8 cellular contexts compared by ENCODE assay signal in genomic region chr14:24271134-24271833, GRCh38. TPM values are rescaled to one million over a fixed set of nuclear protein-coding genes. Genes with fewer than 3 reads are reported as not detected.
A peak's percentile ranks its signal among the peaks of the same experiment; 100 is the strongest.
DNase-seq lines count a peak whose midpoint lies in the region; ATAC-seq and TF ChIP-seq lines count a peak whose summit lies in the region.

TSS of gene RABGGTA (minus strand) at chr14:24271597. CDS start at chr14:24271115, 482 bp downstream.

- H3K27ac Mint-ChIP-seq in Calu3 (ENCODE audit: unreplicated experiment): peak within 1 kb of the TSS; percentile 65

- H3K9ac ChIP-seq in HUES48 (ENCODE audit: low read depth, low read length) (peak within 1 kb of the TSS; percentile 95), NT2/D1 (ENCODE audit: insufficient read length, low read depth) (peak within 1 kb of the TSS; percentile 87)

- peak within 1 kb of the TSS; percentile 67 for H3K4me3 Mint-ChIP-seq in Calu3 (ENCODE audit: low read depth, unreplicated experiment)

- peaks cover 7% of the 10 kb centered on the region; the same call in 1 of the 2 replicates for H3K4me1 ChIP-seq in HUES48 (ENCODE audit: control insufficient read depth, insufficient read depth, low read length)
- H3K4me1 ChIP-seq in NT2/D1 (ENCODE audit: insufficient read depth, insufficient read length): no peaks in the 10 kb centered on the region
- peaks cover 54% of the 10 kb centered on the region for H3K4me1 ChIP-seq in mononuclear cell (ENCODE audit: insufficient read depth, low read length)

- peak; percentile 35 for TF ChIP-seq CTCF in Calu3 (IDR thresholded peaks at IDR 0.05; ENCODE audit: unreplicated experiment)

- DNase-seq in Calu3: peak; percentile 90
- peak; percentile 79 for DNase-seq in NT2/D1 (ENCODE audit: low read depth, low spot score)
- DNase-seq in activated CD8-positive, alpha-beta memory T cell treated with anti-CD3 and anti-CD28 coated beads, Interleukin-2, amount 50 U/mL, for 4 hours: peak; percentile 89
- DNase-seq in epidermal melanocyte (ENCODE audit: insufficient read length, low spot score): peak; percentile 94
- DNase-seq in stimulated activated CD8-positive, alpha-beta memory T cell treated with anti-CD3 and anti-CD28 coated beads, Interleukin-4, amount 100 ng/mL, for 1 hour (ENCODE audit: low read depth in 2 of 2, low spot score in 1 of 2): peak; percentile 67 to 79

- H3K9me3 ChIP-seq in HUES48 (ENCODE audit: control insufficient read depth, insufficient read depth, low read length): no peaks in the 10 kb centered on the region
- no peaks in the 10 kb centered on the region for H3K9me3 ChIP-seq in NT2/D1 (ENCODE audit: insufficient read depth, low read length)
- no peaks in the 10 kb centered on the region for H3K9me3 ChIP-seq in mononuclear cell (ENCODE audit: low read depth, low read length)

- CTCF ChIA-PET in Calu3 (lab: Charles Lee): interaction anchor here (1.0 to 1.7 kb wide), 7 partner anchors 8 to 55 kb away, joined by 3 to 9 read pairs (median 5); partner anchors contain the start of genes CIDEB, DHRS1, MDP1 and NOP9

- no peaks in the 10 kb centered on the region for H3K27me3 Mint-ChIP-seq in Calu3 (ENCODE audit: unreplicated experiment)

- peaks cover 33% of the 10 kb centered on the region for H3K36me3 Mint-ChIP-seq in Calu3 (ENCODE audit: insufficient read depth, unreplicated experiment)

- peak; percentile 86 for ATAC-seq in GM21390 (IDR thresholded peaks at IDR 0.05; ENCODE audit: unreplicated experiment)

- H3K9me3 Mint-ChIP-seq in Calu3 (ENCODE audit: low read depth, unreplicated experiment): no peaks in the 10 kb centered on the region

- peaks cover 6% of the 10 kb centered on the region for H3K36me3 ChIP-seq in HUES48 (ENCODE audit: control insufficient read depth, insufficient read depth, low read length)
- peaks cover 37% of the 10 kb centered on the region for H3K36me3 ChIP-seq in NT2/D1 (ENCODE audit: insufficient read depth, insufficient read length, low read length)

- BruUV-seq in Calu3 (replicated peaks; lab: Mats Ljungman, UMichigan): TSS peak; percentile 63

- peaks cover 32% of the 10 kb centered on the region for H3K4me1 Mint-ChIP-seq in Calu3 (ENCODE audit: low read depth, unreplicated experiment)

- H3K4me3 ChIP-seq in HUES48 (ENCODE audit: low read depth, low read length) (peak within 1 kb of the TSS; percentile 90), NT2/D1 (ENCODE audit: insufficient read length, low read depth) (peak within 1 kb of the TSS; percentile 81), mononuclear cell (ENCODE audit: low read length) (peak within 1 kb of the TSS; percentile 92)

- intact Hi-C loops in Calu3 (cut with micrococcal nuclease; ENCODE audit: unreplicated experiment): loop anchor here (2.0 kb wide), 1 partner anchor 28 kb away; the partner anchor contains the start of gene TINF2

- peak within 1 kb of the TSS; percentile 96 for H3K27ac ChIP-seq in HUES48 (ENCODE audit: low read depth, low read length)

- H3K27me3 ChIP-seq in HUES48 (ENCODE audit: control insufficient read depth, insufficient read depth, low read length): no peaks in the 10 kb centered on the region
- H3K27me3 ChIP-seq in NT2/D1 (ENCODE audit: insufficient read depth, insufficient read length): no peaks in the 10 kb centered on the region
- no peaks in the 10 kb centered on the region for H3K27me3 ChIP-seq in mononuclear cell (ENCODE audit: insufficient read depth, low read length)

RNA-seq across cellular contexts. Expression of gene RABGGTA, which starts in this region (rescaled TPM):
- total RNA-seq in Calu3 (2022) (35.3 and 42.2 TPM in 2 replicates), mononuclear cell (25.1 TPM)

Comparison
In these comparisons a context has a peak if more than half of its experiments do, and no peak if none do; other contexts are left out.
1. Peak in every context shown above with its lines: DNase-seq, ATAC-seq, H3K4me3 ChIP-seq and H3K27ac ChIP-seq.